In the genomic region with DNA sequence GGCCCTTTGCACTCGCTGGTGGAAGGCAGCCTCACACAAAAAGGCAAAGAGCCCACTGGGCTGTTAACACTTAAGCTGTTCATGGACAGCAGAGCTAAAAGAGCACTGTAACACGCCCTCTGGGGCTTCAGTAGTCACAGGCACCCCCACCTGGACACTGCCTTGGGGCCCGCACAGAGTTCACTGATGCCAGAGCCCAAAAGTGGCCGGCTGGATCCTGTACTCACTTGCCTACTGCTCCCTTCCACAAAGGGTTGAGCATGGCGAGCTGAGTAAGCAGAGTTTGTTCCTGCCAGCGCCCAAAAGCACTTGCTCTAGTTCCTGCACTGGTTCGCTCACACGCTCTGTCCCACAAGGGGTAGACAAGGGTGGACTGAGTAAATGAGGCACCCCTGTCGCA, we compare ENCODE assay signal across 17 cellular contexts.
DNase-seq lines count a peak whose midpoint lies in the region; ATAC-seq and TF ChIP-seq lines count a peak whose summit lies in the region.
"Had no signal": no experiment of that assay in that cellular context is flagged by ENCODE, and none has a peak within 500 bp of the region (broad histone marks: within the 10 kb centered on the region; RNA-seq: fewer than 3 reads in every experiment).

No MANE protein-coding gene starts in this region.

- no peaks in the 10 kb centered on the region for H3K9me3 Mint-ChIP-seq in GM23338
- no peaks in the 10 kb centered on the region for H3K9me3 Mint-ChIP-seq in naive thymus-derived CD8-positive, alpha-beta T cell
- H3K9me3 Mint-ChIP-seq: H9 had no signal

- H3K79me2 ChIP-seq in GM23338 (replicated peaks; ENCODE audit: insufficient read depth), result no peaks in the 10 kb centered on the region; the same call in 1 of the 2 replicates

- H3K4me3 ChIP-seq in GM23338 (no peak overlapping the region), right cardiac atrium (ENCODE audit: low read length) (no peak overlapping the region)
- H3K4me3 ChIP-seq: BLaER1 had no signal

- no peak overlapping the region for H3K4me2 ChIP-seq in GM23338
- H3K4me2 ChIP-seq: BLaER1 had no signal

- no peaks in the 10 kb centered on the region for H3K9me2 ChIP-seq in GM23338 (ENCODE audit: insufficient read depth)

- H3K4me1 ChIP-seq in GM23338 (ENCODE audit: insufficient read depth), result no peaks in the 10 kb centered on the region; the same call in 1 of the 2 replicates
- H3K4me1 ChIP-seq in right cardiac atrium (ENCODE audit: control insufficient read depth, insufficient read depth, low read length), result peaks cover 2% of the 10 kb centered on the region

- no peak overlapping the region for H2AFZ ChIP-seq in GM23338

- no peak for DNase-seq in GM23338 (ENCODE audit: low spot score)
- peak in 43 of 58 donors; percentile 13 to 77 (median 47) for DNase-seq in anterior cingulate cortex (lab: John Stamatoyannopoulos, UW)
- no peak for DNase-seq in right cardiac atrium
- DNase-seq in pons (ENCODE audit: low spot score), result peak; percentile 58
- DNase-seq in naive thymus-derived CD8-positive, alpha-beta T cell, result no peak
- no peak for DNase-seq in AG20443 (ENCODE audit: low spot score)
- DNase-seq: DMS153, EL, H9, Kasumi-1, NCI-H1930, NCI-H2171, NCI-H446 treated with DMSO at 0.1 percent for 48 hours, NCI-H774, SHP77 had no signal

- no peak overlapping the region for H3K27ac Mint-ChIP-seq in GM23338
- H3K27ac Mint-ChIP-seq in naive thymus-derived CD8-positive, alpha-beta T cell, result no peak overlapping the region

- H3K36me3 ChIP-seq in GM23338 (ENCODE audit: insufficient read depth), result no peaks in the 10 kb centered on the region

- H3F3A ChIP-seq in GM23338 (replicated peaks; ENCODE audit: low read depth), result no peaks in the 10 kb centered on the region

- ATAC-seq in GM23338, result peak; percentile 46
- peak; percentile 37 to 39 for ATAC-seq in right cardiac atrium
- ATAC-seq in GM21423 (IDR thresholded peaks at IDR 0.05; ENCODE audit: unreplicated experiment), result no peak
- no peak for ATAC-seq in naive thymus-derived CD8-positive, alpha-beta T cell

- H3K27ac ChIP-seq in GM23338 (ENCODE audit: low read depth) (no peak overlapping the region), right cardiac atrium (ENCODE audit: low read length) (no peak overlapping the region)
- H3K27ac ChIP-seq: BLaER1 had no signal

- H4K20me1 ChIP-seq in GM23338 (replicated peaks; ENCODE audit: insufficient read depth), result peaks cover 27% of the 10 kb centered on the region
- H4K20me1 ChIP-seq: BLaER1 had no signal

- WGBS in right cardiac atrium, result 96% methylated on average over 9 of the region's 9 CpGs

- POLR2A ChIA-PET in naive thymus-derived CD8-positive, alpha-beta T cell (lab: Charles Lee), result no interaction called here

- H3K27me3 ChIP-seq in GM23338 (ENCODE audit: insufficient read depth), result no peaks in the 10 kb centered on the region
- H3K27me3 ChIP-seq in right cardiac atrium (ENCODE audit: control insufficient read depth, insufficient read depth), result no peaks in the 10 kb centered on the region
- H3K27me3 ChIP-seq: BLaER1 had no signal

- peaks cover 9% of the 10 kb centered on the region; the same call in 2 of the 3 replicates for H3K4me1 Mint-ChIP-seq in GM23338
- peaks cover 0 to 5% (median 2%) of the 10 kb centered on the region in 4 donors for H3K4me1 Mint-ChIP-seq in naive thymus-derived CD8-positive, alpha-beta T cell

- no peaks in the 10 kb centered on the region for H3K27me3 Mint-ChIP-seq in GM23338 (ENCODE audit: insufficient read depth, low read depth, poor library complexity)
- H3K27me3 Mint-ChIP-seq in naive thymus-derived CD8-positive, alpha-beta T cell, result no peaks in the 10 kb centered on the region

- no peaks in the 10 kb centered on the region for H3K36me3 Mint-ChIP-seq in GM23338 (ENCODE audit: low read depth)
- peaks cover 0 to 8% (median 3%) of the 10 kb centered on the region in 3 donors for H3K36me3 Mint-ChIP-seq in naive thymus-derived CD8-positive, alpha-beta T cell

- no peaks in the 10 kb centered on the region for H3K9me3 ChIP-seq in right cardiac atrium (ENCODE audit: control insufficient read depth, low read length)
- H3K9me3 ChIP-seq: BLaER1 had no signal

- H3K4me3 Mint-ChIP-seq in GM23338, result no peak overlapping the region
- no peak overlapping the region for H3K4me3 Mint-ChIP-seq in naive thymus-derived CD8-positive, alpha-beta T cell
- H3K4me3 Mint-ChIP-seq: H9 had no signal

- intact Hi-C loops in right cardiac atrium (cut with DNase I), result no loop called here

- TF ChIP-seq CTCF in GM23338 (conservative IDR thresholded peaks at IDR 0.05; ENCODE audit: low read depth in 2 of 2), result no peak

TF ChIP-seq in GM23338, 12 proteins besides CTCF, POLR2A, EP300 and RAD21 (continues in another document):
- TF ChIP-seq ZNF114 (CRISPR knock-in tag; IDR thresholded peaks at IDR 0.05), result no peak
- no peak for TF ChIP-seq JUNB (IDR thresholded peaks at IDR 0.05; ENCODE audit: unreplicated experiment)
- TF ChIP-seq, protein P1, sequence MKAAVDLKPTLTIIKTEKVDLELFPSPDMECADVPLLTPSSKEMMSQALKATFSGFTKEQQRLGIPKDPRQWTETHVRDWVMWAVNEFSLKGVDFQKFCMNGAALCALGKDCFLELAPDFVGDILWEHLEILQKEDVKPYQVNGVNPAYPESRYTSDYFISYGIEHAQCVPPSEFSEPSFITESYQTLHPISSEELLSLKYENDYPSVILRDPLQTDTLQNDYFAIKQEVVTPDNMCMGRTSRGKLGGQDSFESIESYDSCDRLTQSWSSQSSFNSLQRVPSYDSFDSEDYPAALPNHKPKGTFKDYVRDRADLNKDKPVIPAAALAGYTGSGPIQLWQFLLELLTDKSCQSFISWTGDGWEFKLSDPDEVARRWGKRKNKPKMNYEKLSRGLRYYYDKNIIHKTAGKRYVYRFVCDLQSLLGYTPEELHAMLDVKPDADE (IDR thresholded peaks at IDR 0.05), result no peak
- TF ChIP-seq, protein P2, sequence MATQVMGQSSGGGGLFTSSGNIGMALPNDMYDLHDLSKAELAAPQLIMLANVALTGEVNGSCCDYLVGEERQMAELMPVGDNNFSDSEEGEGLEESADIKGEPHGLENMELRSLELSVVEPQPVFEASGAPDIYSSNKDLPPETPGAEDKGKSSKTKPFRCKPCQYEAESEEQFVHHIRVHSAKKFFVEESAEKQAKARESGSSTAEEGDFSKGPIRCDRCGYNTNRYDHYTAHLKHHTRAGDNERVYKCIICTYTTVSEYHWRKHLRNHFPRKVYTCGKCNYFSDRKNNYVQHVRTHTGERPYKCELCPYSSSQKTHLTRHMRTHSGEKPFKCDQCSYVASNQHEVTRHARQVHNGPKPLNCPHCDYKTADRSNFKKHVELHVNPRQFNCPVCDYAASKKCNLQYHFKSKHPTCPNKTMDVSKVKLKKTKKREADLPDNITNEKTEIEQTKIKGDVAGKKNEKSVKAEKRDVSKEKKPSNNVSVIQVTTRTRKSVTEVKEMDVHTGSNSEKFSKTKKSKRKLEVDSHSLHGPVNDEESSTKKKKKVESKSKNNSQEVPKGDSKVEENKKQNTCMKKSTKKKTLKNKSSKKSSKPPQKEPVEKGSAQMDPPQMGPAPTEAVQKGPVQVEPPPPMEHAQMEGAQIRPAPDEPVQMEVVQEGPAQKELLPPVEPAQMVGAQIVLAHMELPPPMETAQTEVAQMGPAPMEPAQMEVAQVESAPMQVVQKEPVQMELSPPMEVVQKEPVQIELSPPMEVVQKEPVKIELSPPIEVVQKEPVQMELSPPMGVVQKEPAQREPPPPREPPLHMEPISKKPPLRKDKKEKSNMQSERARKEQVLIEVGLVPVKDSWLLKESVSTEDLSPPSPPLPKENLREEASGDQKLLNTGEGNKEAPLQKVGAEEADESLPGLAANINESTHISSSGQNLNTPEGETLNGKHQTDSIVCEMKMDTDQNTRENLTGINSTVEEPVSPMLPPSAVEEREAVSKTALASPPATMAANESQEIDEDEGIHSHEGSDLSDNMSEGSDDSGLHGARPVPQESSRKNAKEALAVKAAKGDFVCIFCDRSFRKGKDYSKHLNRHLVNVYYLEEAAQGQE (IDR thresholded peaks at IDR 0.05; ENCODE audit: unreplicated experiment), result no peak

Comparison
In these comparisons a context has a peak if more than half of its experiments do, and no peak if none do; other contexts are left out.
1. ATAC-seq: peak in GM23338 (single experiment) and right cardiac atrium (2 of 2); none in GM21423 (single experiment) and naive thymus-derived CD8-positive, alpha-beta T cell (0 of 2).
2. DNase-seq: peak in anterior cingulate cortex (43 of 58) and pons (single experiment); none in GM23338 (single experiment), right cardiac atrium (0 of 3), naive thymus-derived CD8-positive, alpha-beta T cell (0 of 10) and AG20443 (single experiment).